In genomic region chr12:120964298-120964697, GRCh38 we compare ENCODE assay signal across 27 cellular contexts. TPM values are rescaled to one million over a fixed set of nuclear protein-coding genes. Genes with fewer than 3 reads are reported as not detected.
"Had no signal": no experiment of that assay in that cellular context is flagged by ENCODE, and none has a peak within 500 bp of the region (broad histone marks: within the 10 kb centered on the region; RNA-seq: fewer than 3 reads in every experiment).

No MANE protein-coding gene starts in this region.

- H3K36me3 ChIP-seq: left ventricle myocardium inferior, ovary, prostate gland, sigmoid colon, spleen, tibial nerve, uterus had no signal

- H3K9me3 ChIP-seq: left ventricle myocardium inferior, ovary, prostate gland, sigmoid colon, spleen, tibial nerve, uterus had no signal

- H3K27me3 Mint-ChIP-seq: stimulated activated naive CD8-positive, alpha-beta T cell treated with anti-CD3 and anti-CD28 coated beads, Interleukin-15, amount 100 ng/mL, for 72 hours; type B pancreatic cell had no signal

- DNase-seq: hippocampal formation; immature natural killer cell; left ventricle myocardium inferior; mesendoderm; naive B cell; ovary; retina; right cardiac atrium; sigmoid colon; small intestine; spleen; stimulated activated CD4-positive, alpha-beta T cell treated with anti-CD3 and anti-CD28 coated beads, Interleukin-4, amount 100 ng/mL, for 24 hours; stimulated activated naive CD4-positive, alpha-beta T cell treated with Interleukin-2 at 50 U/mL for 16 hours; stimulated activated naive CD8-positive, alpha-beta T cell treated with anti-CD3 and anti-CD28 coated beads, Interleukin-15, amount 100 ng/mL, for 72 hours; substantia nigra; uterus had no signal

- H3K27ac Mint-ChIP-seq: immature natural killer cell; mesothelial cell of epicardium; natural killer cell treated with Interleukin-12 subunit alpha and Interleukin-12 subunit beta and Interleukin-15 and Interleukin-18, amount 100 ng/mL, for 72 hours; stimulated activated memory B cell treated with anti-CD40 and anti-IgM and Interleukin-4, amounts not matched to agents 10 μg/mL and 1 μg/mL and 100 μg/mL, for 72 hours; type B pancreatic cell had no signal

- H3K9me3 Mint-ChIP-seq: mesothelial cell of epicardium; natural killer cell treated with Interleukin-12 subunit alpha and Interleukin-12 subunit beta and Interleukin-15 and Interleukin-18, amount 100 ng/mL, for 72 hours; stimulated activated memory B cell treated with anti-CD40 and anti-IgM and Interleukin-4, amounts not matched to agents 10 μg/mL and 1 μg/mL and 100 μg/mL, for 72 hours; stimulated activated naive CD8-positive, alpha-beta T cell treated with anti-CD3 and anti-CD28 coated beads, Interleukin-15, amount 100 ng/mL, for 72 hours; type B pancreatic cell had no signal

- H3K27me3 ChIP-seq: ovary, sigmoid colon, spleen, tibial nerve, uterus had no signal

- H3K36me3 Mint-ChIP-seq: immature natural killer cell; mesothelial cell of epicardium; naive B cell; natural killer cell treated with Interleukin-12 subunit alpha and Interleukin-12 subunit beta and Interleukin-15 and Interleukin-18, amount 100 ng/mL, for 72 hours; stimulated activated memory B cell treated with anti-CD40 and anti-IgM and Interleukin-4, amounts not matched to agents 10 μg/mL and 1 μg/mL and 100 μg/mL, for 72 hours; type B pancreatic cell had no signal

- H3K4me1 Mint-ChIP-seq: immature natural killer cell, mesothelial cell of epicardium had no signal

- ATAC-seq: natural killer cell treated with Interleukin-12 subunit alpha and Interleukin-12 subunit beta and Interleukin-15 and Interleukin-18, amount 100 ng/mL, for 72 hours; right cardiac atrium; stimulated activated memory B cell treated with anti-CD40 and anti-IgM and Interleukin-4, amounts not matched to agents 10 μg/mL and 1 μg/mL and 100 μg/mL, for 72 hours; stimulated activated naive CD8-positive, alpha-beta T cell treated with anti-CD3 and anti-CD28 coated beads, Interleukin-15, amount 100 ng/mL, for 72 hours had no signal

- H3K4me1 ChIP-seq: left ventricle myocardium inferior, prostate gland, sigmoid colon, spleen, tibial nerve, uterus had no signal

- H3K4me3 Mint-ChIP-seq: immature natural killer cell; mesothelial cell of epicardium; natural killer cell treated with Interleukin-12 subunit alpha and Interleukin-12 subunit beta and Interleukin-15 and Interleukin-18, amount 100 ng/mL, for 72 hours; stimulated activated memory B cell treated with anti-CD40 and anti-IgM and Interleukin-4, amounts not matched to agents 10 μg/mL and 1 μg/mL and 100 μg/mL, for 72 hours; stimulated activated naive CD8-positive, alpha-beta T cell treated with anti-CD3 and anti-CD28 coated beads, Interleukin-15, amount 100 ng/mL, for 72 hours; type B pancreatic cell had no signal

- H3K4me3 ChIP-seq: left ventricle myocardium inferior, lung, ovary, prostate gland, sigmoid colon, spleen, tibial nerve, uterus had no signal

RNA-seq across cellular contexts. Expression of gene HNF1A, which starts 14.0 kb away (rescaled TPM):
- total RNA-seq: left ventricle myocardium inferior; mesothelial cell of epicardium; mononuclear cell; natural killer cell treated with Interleukin-12 subunit alpha and Interleukin-12 subunit beta and Interleukin-15 and Interleukin-18, amount 100 ng/mL, for 72 hours; omental fat pad; right cardiac atrium; spleen; temporal lobe; tibial nerve; ureter had no signal
